ENCODE assay signal across 37 cellular contexts in the genomic region with DNA sequence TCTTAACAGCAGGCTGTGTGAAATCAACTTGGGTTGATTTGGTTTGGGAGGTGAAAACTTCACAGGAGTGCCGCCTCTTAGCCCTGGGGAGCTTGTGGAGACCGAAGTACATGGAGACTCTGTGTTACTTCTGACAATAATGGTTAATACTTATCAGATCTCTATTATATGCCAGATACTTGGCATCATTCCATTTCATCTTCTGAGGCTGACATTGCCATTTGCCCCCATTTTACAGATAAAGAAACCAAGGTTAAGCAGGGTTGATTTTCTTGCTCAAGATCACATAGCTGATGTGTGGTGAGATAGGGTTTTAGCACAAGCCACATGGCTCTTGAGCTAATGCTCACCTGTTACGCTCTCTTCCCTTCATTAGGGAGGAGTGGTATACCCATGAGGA.
"Had no signal": no experiment of that assay in that cellular context is flagged by ENCODE, and none has a peak within 500 bp of the region (broad histone marks: within the 10 kb centered on the region; RNA-seq: fewer than 3 reads in every experiment).

No MANE protein-coding gene starts in this region.

- H3K36me3 Mint-ChIP-seq: activated CD4-positive, alpha-beta memory T cell treated with anti-CD3 and anti-CD28 coated beads for 36 hours; activated naive CD4-positive, alpha-beta T cell treated with anti-CD3 and anti-CD28 coated beads, Interleukin-2, amount 50 U/mL, for 72 hours; activated naive CD8-positive, alpha-beta T cell treated with anti-CD3 and anti-CD28 coated beads, Interleukin-2, amount 10 ng/mL, durations not matched to agents 7 days and 5 days had no signal

- H3K36me3 ChIP-seq: ascending aorta, brain microvascular endothelial cell, breast epithelium, cardiac muscle cell had no signal

- H3K9me3 ChIP-seq: ascending aorta, breast epithelium had no signal

- H3K4me3 Mint-ChIP-seq: activated B cell treated with CpG ODN at 0.5 μM for 24 hours; activated CD4-positive, alpha-beta memory T cell treated with anti-CD3 and anti-CD28 coated beads for 36 hours; activated CD4-positive, alpha-beta T cell treated with anti-CD3 and anti-CD28 coated beads, Interleukin-2, amount 10 ng/mL, durations not matched to agents 24 days and 14 days; activated CD8-positive, alpha-beta T cell treated with anti-CD3 and anti-CD28 coated beads for 36 hours; activated naive CD4-positive, alpha-beta T cell treated with anti-CD3 and anti-CD28 coated beads for 36 hours; activated naive CD8-positive, alpha-beta T cell treated with anti-CD3 and anti-CD28 coated beads, Interleukin-2, amount 10 ng/mL, durations not matched to agents 7 days and 5 days; activated naive CD8-positive, alpha-beta T cell treated with anti-CD3 and anti-CD28 coated beads, Interleukin-2, amount 50 U/mL, for 24 hours; activated T-cell treated with anti-CD3 and anti-CD28 coated beads, Interleukin-2, amount 50 U/mL, for 4 hours; activated T-cell treated with anti-CD3 and anti-CD28 coated beads, Interleukin-2, amount 50 U/mL, for 72 hours; activated T-helper 1 cell treated with anti-CD3 and anti-CD28 coated beads, Interleukin-12 subunit alpha, Interleukin-12 subunit beta, Interleukin-2, Interleukin-4 antibody, amounts not matched to agents 30 ng/mL and 10 ng/mL and 1 ng/mL, durations not matched to agents 14 hours and 24 hours and 36 hours; activated T-helper 17 cell treated with anti-CD3 and anti-CD28 coated beads, Interleukin-2, amount 50 U/mL, for 72 hours; central memory CD8-positive, alpha-beta T cell; T-helper 1 cell treated with Interleukin-12 subunit alpha and Interleukin-12 subunit beta and Interleukin-4 antibody, amounts not matched to agents 30 μg/mL and 1 μg/mL, for 36 hours; T-helper 2 cell treated with Interferon-gamma antibody and Interleukin-4, amounts not matched to agents 5 μg/mL and 100 μg/mL, for 36 hours had no signal

- ATAC-seq: activated CD8-positive, alpha-beta T cell treated with anti-CD3 and anti-CD28 coated beads for 36 hours; activated naive CD4-positive, alpha-beta T cell treated with anti-CD3 and anti-CD28 coated beads, Interleukin-2, amount 50 U/mL, for 72 hours; activated naive CD8-positive, alpha-beta T cell treated with anti-CD3 and anti-CD28 coated beads, Interleukin-2, amount 50 U/mL, for 24 hours; activated T-cell treated with anti-CD3 and anti-CD28 coated beads, Interleukin-2, amount 50 U/mL, for 4 hours; activated T-cell treated with anti-CD3 and anti-CD28 coated beads, Interleukin-2, amount 50 U/mL, for 72 hours; activated T-helper 17 cell treated with anti-CD3 and anti-CD28 coated beads, Interleukin-2, amount 50 U/mL, for 72 hours had no signal

- DNase-seq: activated B cell treated with CpG ODN at 0.5 μM for 24 hours; activated CD4-positive, alpha-beta memory T cell treated with anti-CD3 and anti-CD28 coated beads for 36 hours; activated CD4-positive, alpha-beta T cell treated with anti-CD3 and anti-CD28 coated beads for 4 hours; activated CD4-positive, alpha-beta T cell treated with anti-CD3 and anti-CD28 coated beads, Interleukin-2, amount 10 ng/mL, durations not matched to agents 24 days and 14 days; activated CD4-positive, alpha-beta T cell treated with anti-CD3 and anti-CD28 coated beads, Interleukin-2, amount 50 U/mL, for 1 hour; activated CD4-positive, alpha-beta T cell treated with anti-CD3 and anti-CD28 coated beads, Interleukin-2, amount 50 U/mL, for 4 hours; activated CD4-positive, CD25-positive, alpha-beta regulatory T cell treated with anti-CD3 and anti-CD28 coated beads, Interleukin-2, amount 50 U/mL, for 72 hours; activated CD8-positive, alpha-beta memory T cell treated with anti-CD3 and anti-CD28 coated beads, Interleukin-2, amount 50 U/mL, for 4 hours; activated CD8-positive, alpha-beta T cell treated with anti-CD3 and anti-CD28 coated beads for 36 hours; activated effector memory CD4-positive, alpha-beta T cell treated with anti-CD3 and anti-CD28 coated beads, Interleukin-2, amount 50 U/mL, for 16 hours; activated gamma-delta T cell treated with Interleukin-2 at 50 U/mL for 16 hours; activated naive CD4-positive, alpha-beta T cell; activated naive CD4-positive, alpha-beta T cell treated with anti-CD3 and anti-CD28 coated beads for 36 hours; activated naive CD4-positive, alpha-beta T cell treated with anti-CD3 and anti-CD28 coated beads, Interleukin-2, amount 50 U/mL, for 16 hours; activated naive CD8-positive, alpha-beta T cell treated with anti-CD3 and anti-CD28 coated beads, Interleukin-2, amount 10 ng/mL, durations not matched to agents 7 days and 5 days; activated naive CD8-positive, alpha-beta T cell treated with anti-CD3 and anti-CD28 coated beads, Interleukin-2, amount 50 U/mL, for 24 hours; activated T-cell treated with anti-CD3 and anti-CD28 coated beads for 4 hours; activated T-cell treated with anti-CD3 and anti-CD28 coated beads, Interleukin-2, amount 50 U/mL, for 1 hour; activated T-cell treated with anti-CD3 and anti-CD28 coated beads, Interleukin-2, amount 50 U/mL, for 4 hours; activated T-cell treated with anti-CD3 and anti-CD28 coated beads, Interleukin-2, amount 50 U/mL, for 72 hours; amygdala; brain microvascular endothelial cell; caudate nucleus; cerebellar nuclear complex; T-helper 1 cell; T-helper 2 cell; T-helper 9 cell had no signal

- H3K27me3 Mint-ChIP-seq: activated B cell treated with CpG ODN at 0.5 μM for 24 hours; activated CD4-positive, alpha-beta memory T cell treated with anti-CD3 and anti-CD28 coated beads for 36 hours; activated CD4-positive, alpha-beta T cell treated with anti-CD3 and anti-CD28 coated beads, Interleukin-2, amount 10 ng/mL, durations not matched to agents 24 days and 14 days; activated CD8-positive, alpha-beta T cell treated with anti-CD3 and anti-CD28 coated beads for 36 hours; activated naive CD8-positive, alpha-beta T cell treated with anti-CD3 and anti-CD28 coated beads, Interleukin-2, amount 10 ng/mL, durations not matched to agents 7 days and 5 days had no signal

- H3K27me3 ChIP-seq: ascending aorta, brain microvascular endothelial cell, breast epithelium, cardiac muscle cell had no signal

- H3K27ac ChIP-seq: ascending aorta, brain microvascular endothelial cell, breast epithelium, cardiac muscle cell, VCaP had no signal

- H3K4me3 ChIP-seq: ascending aorta, breast epithelium, cardiac muscle cell had no signal

- H3K27ac Mint-ChIP-seq: activated B cell treated with CpG ODN at 0.5 μM for 24 hours; activated CD4-positive, alpha-beta memory T cell treated with anti-CD3 and anti-CD28 coated beads for 36 hours; activated CD4-positive, alpha-beta T cell treated with anti-CD3 and anti-CD28 coated beads, Interleukin-2, amount 10 ng/mL, durations not matched to agents 24 days and 14 days; activated CD8-positive, alpha-beta T cell treated with anti-CD3 and anti-CD28 coated beads for 36 hours; activated naive CD4-positive, alpha-beta T cell treated with anti-CD3 and anti-CD28 coated beads for 36 hours; activated naive CD4-positive, alpha-beta T cell treated with anti-CD3 and anti-CD28 coated beads, Interleukin-2, amount 50 U/mL, for 72 hours; activated naive CD8-positive, alpha-beta T cell treated with anti-CD3 and anti-CD28 coated beads, Interleukin-2, amount 10 ng/mL, durations not matched to agents 7 days and 5 days; activated naive CD8-positive, alpha-beta T cell treated with anti-CD3 and anti-CD28 coated beads, Interleukin-2, amount 50 U/mL, for 24 hours; activated T-cell treated with anti-CD3 and anti-CD28 coated beads, Interleukin-2, amount 50 U/mL, for 72 hours; activated T-helper 1 cell treated with anti-CD3 and anti-CD28 coated beads, Interleukin-12 subunit alpha, Interleukin-12 subunit beta, Interleukin-2, Interleukin-4 antibody, amounts not matched to agents 30 ng/mL and 10 ng/mL and 1 ng/mL, durations not matched to agents 14 hours and 24 hours and 36 hours; activated T-helper 17 cell treated with anti-CD3 and anti-CD28 coated beads, Interleukin-2, amount 50 U/mL, for 72 hours; T-helper 1 cell treated with Interleukin-12 subunit alpha and Interleukin-12 subunit beta and Interleukin-4 antibody, amounts not matched to agents 30 μg/mL and 1 μg/mL, for 36 hours; T-helper 2 cell treated with Interferon-gamma antibody and Interleukin-4, amounts not matched to agents 5 μg/mL and 100 μg/mL, for 36 hours had no signal

- H3K9me3 Mint-ChIP-seq: activated B cell treated with CpG ODN at 0.5 μM for 24 hours; activated CD4-positive, alpha-beta memory T cell treated with anti-CD3 and anti-CD28 coated beads for 36 hours; activated CD4-positive, alpha-beta T cell treated with anti-CD3 and anti-CD28 coated beads, Interleukin-2, amount 10 ng/mL, durations not matched to agents 24 days and 14 days; activated CD8-positive, alpha-beta T cell treated with anti-CD3 and anti-CD28 coated beads for 36 hours; activated naive CD4-positive, alpha-beta T cell treated with anti-CD3 and anti-CD28 coated beads for 36 hours; activated naive CD4-positive, alpha-beta T cell treated with anti-CD3 and anti-CD28 coated beads, Interleukin-2, amount 50 U/mL, for 72 hours; activated naive CD8-positive, alpha-beta T cell treated with anti-CD3 and anti-CD28 coated beads, Interleukin-2, amount 10 ng/mL, durations not matched to agents 7 days and 5 days; activated naive CD8-positive, alpha-beta T cell treated with anti-CD3 and anti-CD28 coated beads, Interleukin-2, amount 50 U/mL, for 24 hours; activated T-cell treated with anti-CD3 and anti-CD28 coated beads, Interleukin-2, amount 50 U/mL, for 4 hours; activated T-cell treated with anti-CD3 and anti-CD28 coated beads, Interleukin-2, amount 50 U/mL, for 72 hours; activated T-helper 1 cell treated with anti-CD3 and anti-CD28 coated beads, Interleukin-12 subunit alpha, Interleukin-12 subunit beta, Interleukin-2, Interleukin-4 antibody, amounts not matched to agents 30 ng/mL and 10 ng/mL and 1 ng/mL, durations not matched to agents 14 hours and 24 hours and 36 hours; activated T-helper 17 cell treated with anti-CD3 and anti-CD28 coated beads, Interleukin-2, amount 50 U/mL, for 72 hours; central memory CD8-positive, alpha-beta T cell; T-helper 1 cell treated with Interleukin-12 subunit alpha and Interleukin-12 subunit beta and Interleukin-4 antibody, amounts not matched to agents 30 μg/mL and 1 μg/mL, for 36 hours; T-helper 2 cell treated with Interferon-gamma antibody and Interleukin-4, amounts not matched to agents 5 μg/mL and 100 μg/mL, for 36 hours had no signal

- H3K4me1 ChIP-seq: ascending aorta, breast epithelium had no signal

- H3K4me1 Mint-ChIP-seq: activated B cell treated with CpG ODN at 0.5 μM for 24 hours; activated CD4-positive, alpha-beta T cell treated with anti-CD3 and anti-CD28 coated beads, Interleukin-2, amount 10 ng/mL, durations not matched to agents 24 days and 14 days; activated naive CD8-positive, alpha-beta T cell treated with anti-CD3 and anti-CD28 coated beads, Interleukin-2, amount 10 ng/mL, durations not matched to agents 7 days and 5 days; activated naive CD8-positive, alpha-beta T cell treated with anti-CD3 and anti-CD28 coated beads, Interleukin-2, amount 50 U/mL, for 24 hours; activated T-helper 17 cell treated with anti-CD3 and anti-CD28 coated beads, Interleukin-2, amount 50 U/mL, for 72 hours; central memory CD8-positive, alpha-beta T cell had no signal
